ENCODE assay signal across 9 cellular contexts in genomic region chr19:35140898-35141626, GRCh38. TPM values are rescaled to one million over a fixed set of nuclear protein-coding genes. Genes with fewer than 3 reads are reported as not detected.
DNase-seq lines count a peak whose midpoint lies in the region; ATAC-seq and TF ChIP-seq lines count a peak whose summit lies in the region.
"Had no signal": no experiment of that assay in that cellular context is flagged by ENCODE, and none has a peak within 500 bp of the region (broad histone marks: within the 10 kb centered on the region; RNA-seq: fewer than 3 reads in every experiment).

No MANE protein-coding gene starts in this region.

- H3K36me3 Mint-ChIP-seq in MCF 10A (ENCODE audit: insufficient read depth, unreplicated experiment), result no peaks in the 10 kb centered on the region

- H3K27me3 ChIP-seq in WERI-Rb-1 (ENCODE audit: insufficient read depth, low read depth, severe bottlenecking), result peaks cover 12% of the 10 kb centered on the region
- peaks cover 46% of the 10 kb centered on the region for H3K27me3 ChIP-seq in iPS-20b (ENCODE audit: insufficient read depth, low read length)
- no peaks in the 10 kb centered on the region for H3K27me3 ChIP-seq in skeletal muscle tissue (ENCODE audit: control insufficient read depth in 3 of 3, insufficient read depth in 3 of 3, low read length in 3 of 3)

- H3K4me1 ChIP-seq in iPS-20b (ENCODE audit: insufficient read depth, low read length) (peaks cover 13% of the 10 kb centered on the region; the same call in 1 of the 2 replicates), skeletal muscle tissue (ENCODE audit: control insufficient read depth in 3 of 3, insufficient read depth in 3 of 3, low read length in 3 of 3) (peaks cover 43 to 51% (median 48%) of the 10 kb centered on the region in 3 donors)

- no TSS peak for BruUV-seq in MCF 10A (replicated peaks; lab: Mats Ljungman, UMichigan)

- H3K9ac ChIP-seq in iPS-20b (ENCODE audit: low read depth, low read length) (peak overlapping the region; percentile 7; the same call in 1 of the 2 replicates), skeletal muscle tissue (ENCODE audit: low read depth in 1 of 3, low read length in 3 of 3) (peak overlapping the region; percentile 86 to 99 (median 98))

- no peak overlapping the region for H3K27ac Mint-ChIP-seq in MCF 10A (ENCODE audit: low read depth, unreplicated experiment)

- ATAC-seq in HG02938 (IDR thresholded peaks at IDR 0.05; ENCODE audit: unreplicated experiment), result no peak

- no peaks in the 10 kb centered on the region for H3K36me3 ChIP-seq in WERI-Rb-1
- H3K36me3 ChIP-seq in iPS-20b (ENCODE audit: insufficient read depth, low read depth, low read length), result no peaks in the 10 kb centered on the region
- peaks cover 0 to 3% (median 2%) of the 10 kb centered on the region in 3 donors for H3K36me3 ChIP-seq in skeletal muscle tissue (ENCODE audit: control insufficient read depth in 3 of 3, insufficient read depth in 3 of 3, low read length in 3 of 3)

- H3K9me3 ChIP-seq in WERI-Rb-1 (ENCODE audit: severe bottlenecking), result no peaks in the 10 kb centered on the region
- H3K9me3 ChIP-seq in iPS-20b (ENCODE audit: insufficient read depth, low read depth, low read length), result no peaks in the 10 kb centered on the region
- H3K9me3 ChIP-seq in skeletal muscle tissue (ENCODE audit: control insufficient read depth in 3 of 3, low read length in 3 of 3), result no peaks in the 10 kb centered on the region

- DNase-seq in COLO829 (ENCODE audit: low spot score) (peak; percentile 99), GOT3 (lab: John Stamatoyannopoulos, UW) (peak; percentile 38), NCI-H1694 treated with DMSO at 0.1 percent for 48 hours (lab: John Stamatoyannopoulos, UW) (peak; percentile 90), WERI-Rb-1 (peak; percentile 96), MCF 10A (ENCODE audit: unreplicated experiment) (peak; percentile 93)

- no peak overlapping the region for H3K4me3 Mint-ChIP-seq in MCF 10A (ENCODE audit: unreplicated experiment)

- intact Hi-C loops in MCF 10A (cut with micrococcal nuclease), result loop anchor here (1.0 to 10.0 kb wide), 4 partner anchors 74 to 324 kb away; no protein-coding TSS in a partner anchor

- peak overlapping the region; percentile 24 for H3K4me3 ChIP-seq in WERI-Rb-1 (ENCODE audit: low read depth, low read length)
- H3K4me3 ChIP-seq in iPS-20b (ENCODE audit: low read length), result peak overlapping the region; percentile 81
- H3K4me3 ChIP-seq in skeletal muscle tissue (ENCODE audit: low read length in 3 of 3), result peak overlapping the region; percentile 88 to 93 (median 91)

- peak; percentile 85 for TF ChIP-seq CTCF in WERI-Rb-1 (IDR thresholded peaks at IDR 0.05; ENCODE audit: low read depth, low read length)
- TF ChIP-seq CTCF in MCF 10A (IDR thresholded peaks at IDR 0.05; ENCODE audit: unreplicated experiment), result peak; percentile 57

- peak overlapping the region; percentile 49; the same call in 1 of the 2 replicates for H3K27ac ChIP-seq in WERI-Rb-1
- H3K27ac ChIP-seq in iPS-20b (ENCODE audit: low read length), result no peak overlapping the region
- peak overlapping the region; percentile 94 for H3K27ac ChIP-seq in skeletal muscle tissue (ENCODE audit: low read depth, low read length)

- no peaks in the 10 kb centered on the region for H3K9me3 Mint-ChIP-seq in MCF 10A (ENCODE audit: unreplicated experiment)

- CTCF ChIA-PET in MCF 10A (lab: Yijun Ruan, JAX), result interaction anchor here (0.5 to 2.2 kb wide), 12 partner anchors 10 to 140 kb away, joined by 3 to 24 read pairs (median 5); partner anchors contain the start of gene FXYD5

- H3K27me3 Mint-ChIP-seq in MCF 10A (ENCODE audit: insufficient read depth, unreplicated experiment), result peaks cover 19% of the 10 kb centered on the region

- POLR2A ChIA-PET in MCF 10A (lab: Yijun Ruan, JAX), result interaction anchor here (0.6 to 1.3 kb wide), 6 partner anchors 18 to 125 kb away, joined by 3 to 4 read pairs (median 4); no protein-coding TSS in a partner anchor

- H3K4me1 Mint-ChIP-seq in MCF 10A (ENCODE audit: insufficient read depth, unreplicated experiment), result peaks cover 15% of the 10 kb centered on the region

RNA-seq across cellular contexts. Expression of gene FXYD7, which starts 2.0 kb away (rescaled TPM):
- total RNA-seq in MCF 10A (2022), result not detected in 2 replicates
- 0.52 TPM for total RNA-seq in skeletal muscle tissue

RNA-seq across cellular contexts. Expression of gene FXYD1, which starts 2.4 kb away (rescaled TPM):
- total RNA-seq in MCF 10A (2022) (not detected in 2 replicates), skeletal muscle tissue (45.4 TPM)

RNA-seq across cellular contexts. Expression of gene LGI4, which starts 6.2 kb away (rescaled TPM):
- total RNA-seq in MCF 10A (2022) (0.91 TPM in 1 of 2 replicates, not detected in the other), skeletal muscle tissue (5.2 TPM)

RNA-seq across cellular contexts. Expression of gene FXYD5, which starts 13.5 kb away (rescaled TPM):
- total RNA-seq in MCF 10A (2022), result 150 and 159 TPM in 2 replicates
- total RNA-seq in skeletal muscle tissue, result 7.3 TPM

RNA-seq across cellular contexts. Expression of gene FXYD3, which starts 25.4 kb away (rescaled TPM):
- total RNA-seq in MCF 10A (2022) (4.3 and 6.9 TPM in 2 replicates), skeletal muscle tissue (not detected)
- total RNA-seq: T-helper 2 cell treated with Interferon-gamma antibody and Interleukin-4, amounts not matched to agents 100 ng/mL and 5 ng/mL, for 36 hours had no signal

Comparison
In these comparisons a context has a peak if more than half of its experiments do, and no peak if none do; other contexts are left out.
1. DNase-seq: peak in every context shown above with its lines; median percentile 99 in COLO829; 96 in WERI-Rb-1; 93 in MCF 10A; 90 in NCI-H1694 treated with DMSO at 0.1 percent for 48 hours; 38 in GOT3.
2. H3K4me3 ChIP-seq: peak in every context shown above with its lines; median percentile 91 in skeletal muscle tissue; 81 in iPS-20b; 24 in WERI-Rb-1.
3. RNA of gene FXYD1, which starts 2.4 kb away (total RNA-seq): 45.4 TPM in skeletal muscle tissue (single experiment); not detected in MCF 10A; every median in the first group is over 10 times any median in the second.